In the genomic region with DNA sequence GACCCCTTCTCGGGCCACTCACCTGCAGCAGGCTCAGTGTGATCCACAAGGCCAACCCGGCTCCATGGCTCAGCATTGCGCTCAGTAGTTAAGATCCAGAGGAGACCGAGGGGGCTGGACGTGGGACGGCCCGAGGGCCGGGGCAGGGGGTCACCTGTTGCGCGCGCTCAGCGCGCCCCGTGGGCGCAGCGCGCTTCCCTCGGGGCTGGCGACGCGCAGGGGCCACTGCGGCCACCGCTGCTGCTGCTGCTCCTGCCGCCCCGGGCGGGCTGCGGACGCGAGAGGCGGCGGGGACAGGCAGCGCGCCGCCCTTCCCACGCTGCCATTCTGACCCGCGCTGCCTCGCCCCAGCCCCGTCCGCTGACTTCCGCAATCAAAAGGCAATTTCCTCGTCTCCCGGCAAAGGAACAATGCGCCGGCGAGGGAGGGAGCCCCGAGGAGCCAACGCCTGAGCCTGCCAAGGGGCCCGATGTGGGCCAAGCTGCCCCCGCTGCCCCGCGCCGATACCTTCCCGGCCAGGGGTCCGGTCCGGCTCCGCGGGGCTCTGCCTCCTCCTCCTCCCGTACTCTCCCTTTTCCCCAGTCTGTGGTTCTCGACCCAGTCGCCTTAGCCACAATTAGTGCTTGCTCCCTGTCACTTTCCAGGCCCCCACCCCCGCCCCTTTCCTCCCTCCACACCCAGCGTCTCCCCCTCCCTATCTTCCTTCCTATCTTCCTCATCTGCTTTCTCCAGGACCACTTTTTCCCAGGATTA, we compare ENCODE assay signal across 1 cellular context.
TF ChIP-seq lines count a peak whose summit lies in the region.

No MANE protein-coding gene starts in this region.

TF ChIP-seq in IMR-90, 13 proteins besides CTCF, POLR2A, EP300 and RAD21 (continued from another document):
- TF ChIP-seq MXI1 (IDR thresholded peaks at IDR 0.05; ENCODE audit: borderline replicate concordance, low read depth, low read length) (no peak), RFX5 (IDR thresholded peaks at IDR 0.05; ENCODE audit: low read depth, low read length) (no peak)
